ENCODE assay signal across 10 cellular contexts in genomic region chr17:48067808-48068207, GRCh38. TPM values are rescaled to one million over a fixed set of nuclear protein-coding genes. Genes with fewer than 3 reads are reported as not detected.
DNase-seq lines count a peak whose midpoint lies in the region; ATAC-seq and TF ChIP-seq lines count a peak whose summit lies in the region.
"Not testable (repeated sequence)": the region's sequence is repeated elsewhere in the genome, so short reads cannot be mapped to it uniquely, and the experiment has no call there.
"Had no signal": no experiment of that assay in that cellular context is flagged by ENCODE, and none has a peak within 500 bp of the region (broad histone marks: within the 10 kb centered on the region; RNA-seq: fewer than 3 reads in every experiment).

No MANE protein-coding gene starts in this region.

- not testable (repeated sequence) for H3K27me3 ChIP-seq in ACC112 (ENCODE audit: insufficient read depth, low read length); IMR-90 (ENCODE audit: control insufficient read depth, insufficient read depth, low read length); adipocyte (replicated peaks; ENCODE audit: control insufficient read depth, insufficient read depth, low read length); left ventricle myocardium inferior (ENCODE audit: low read depth); right lobe of liver; psoas muscle (ENCODE audit: insufficient read depth in 3 of 3, low read length in 2 of 3); spleen (replicated peaks in 1 of 7)

- ATAC-seq in IMR-90 (ENCODE audit: low read depth); psoas muscle: not testable (repeated sequence)
- peak in 3 of 4 donors; percentile 16 to 26 (median 20) for ATAC-seq in right lobe of liver

- not testable (repeated sequence) for H3K4me3 ChIP-seq in ACC112 (ENCODE audit: low read depth, low read length); IMR-90 (ENCODE audit: insufficient read depth, low read depth, low read length); adipocyte (ENCODE audit: low read length); left ventricle myocardium inferior; right lobe of liver; psoas muscle; spleen

- H3K36me3 ChIP-seq in ACC112 (ENCODE audit: insufficient read depth, low read length) (peaks cover 28% of the 10 kb centered on the region), IMR-90 (ENCODE audit: control insufficient read depth, insufficient read depth, low read length) (peaks cover 37% of the 10 kb centered on the region), adipocyte (ENCODE audit: control insufficient read depth, insufficient read depth, low read length, severe bottlenecking) (peaks cover 35% of the 10 kb centered on the region), left ventricle myocardium inferior (peaks cover 82% of the 10 kb centered on the region), psoas muscle (ENCODE audit: insufficient read depth in 1 of 2, low read depth in 1 of 2) (peaks cover 5 to 30% of the 10 kb centered on the region in 2 donors), spleen (peaks cover 0 to 100% (median 48%) of the 10 kb centered on the region in 6 donors)
- not testable (repeated sequence) for H3K36me3 ChIP-seq in right lobe of liver

- DNase-seq in IMR-90; epithelial cell of prostate (ENCODE audit: low read depth, low spot score); left ventricle myocardium inferior; right lobe of liver; psoas muscle: not testable (repeated sequence)
- DNase-seq in adipocyte (ENCODE audit: low read depth) (peak; percentile 35), spleen (peak; percentile 10)

- intact Hi-C loops in IMR-90 (cut with micrococcal nuclease); left ventricle myocardium inferior (cut with micrococcal nuclease); right lobe of liver (cut with DNase I); psoas muscle (cut with DNase I); spleen (cut with DNase I; ENCODE audit: low total_unique reads): not testable (repeated sequence)

- not testable (repeated sequence) for H4K8ac ChIP-seq in IMR-90 (ENCODE audit: low read depth in 2 of 2, low read length in 2 of 2)

- WGBS in IMR-90 (ENCODE audit: extremely low coverage in 2 of 2, insufficient read length in 1 of 2), 2 experiments, result no CpG with 5 or more reads among the region's 2 CpGs
- WGBS in right lobe of liver (ENCODE audit: insufficient coverage, low coverage, low lambda C conversion rate, missing lambda C conversion rate), result 29% methylated on average over 2 of the region's 2 CpGs
- 45 to 69% (median 45%) methylated on average over 2 of the region's 2 CpGs for WGBS in psoas muscle, 3 donors
- WGBS in spleen, 5 donors, result 83 to 98% (median 95%) methylated on average over 2 of the region's 2 CpGs

- BruUV-seq in IMR-90 (replicated peaks; lab: Mats Ljungman, UMichigan), result not testable (repeated sequence)

- POLR2A ChIA-PET in IMR-90 (lab: Charles Lee; ENCODE audit: unreplicated experiment), result interaction anchor here (1.0 to 1.4 kb wide), 2 partner anchors 19 to 41 kb away, joined by 3 to 5 read pairs; no protein-coding TSS in a partner anchor

- H2BK5ac ChIP-seq in IMR-90 (ENCODE audit: low read depth, low read length, poor library complexity, severe bottlenecking), result peak overlapping the region; percentile 3

- dilution Hi-C loops in IMR-90 (cut with HindIII; ENCODE audit: low sequenced_read_pairs, unreplicated experiment), result not testable (repeated sequence)

- in situ Hi-C loops in IMR-90 (cut with MboI; ENCODE audit: low sequenced_read_pairs), result loop anchor here (5.0 kb wide), 1 partner anchor 36 kb away; no protein-coding TSS in a partner anchor

- not testable (repeated sequence) for H2AFZ ChIP-seq in ACC112 (ENCODE audit: low read length, unreplicated experiment); IMR-90 (replicated peaks; ENCODE audit: low read length, poor library complexity)

- not testable (repeated sequence) for H2BK20ac ChIP-seq in IMR-90 (ENCODE audit: low read depth, low read length)

- H4K5ac ChIP-seq in IMR-90 (ENCODE audit: low read depth, low read length), result not testable (repeated sequence)

- not testable (repeated sequence) for H3K14ac ChIP-seq in IMR-90 (replicated peaks; ENCODE audit: low read depth, low read length)

- not testable (repeated sequence) for H3K23ac ChIP-seq in IMR-90 (ENCODE audit: low read depth, low read length)

- not testable (repeated sequence) for H3K56ac ChIP-seq in IMR-90 (ENCODE audit: extremely low read depth, insufficient read depth, low read length)

- not testable (repeated sequence) for H3K4me2 ChIP-seq in IMR-90 (ENCODE audit: low read depth, low read length)

- not testable (repeated sequence) for H3K9me3 ChIP-seq in IMR-90 (ENCODE audit: control insufficient read depth, insufficient read depth, low read length); adipocyte (ENCODE audit: control insufficient read depth, low read length); left ventricle myocardium inferior (replicated peaks); right lobe of liver; psoas muscle; spleen

- H2AK5ac ChIP-seq in IMR-90 (ENCODE audit: low read depth, low read length), result not testable (repeated sequence)

- H2BK120ac ChIP-seq in IMR-90 (ENCODE audit: low read depth, low read length), result not testable (repeated sequence)

- peaks cover 15 to 50% of the 10 kb centered on the region in 2 experiments for H3K79me1 ChIP-seq in IMR-90 (ENCODE audit: low read depth in 1 of 2, low read length in 2 of 2)

- H3K79me2 ChIP-seq in ACC112 (ENCODE audit: control insufficient read depth, insufficient read depth, low read length, unreplicated experiment), result not testable (repeated sequence)

- H3K9ac ChIP-seq in IMR-90 (ENCODE audit: low read depth, low read length); adipocyte (ENCODE audit: low read length): not testable (repeated sequence)

- H3K4me1 ChIP-seq in ACC112 (ENCODE audit: control insufficient read depth, insufficient read depth, low read length, unreplicated experiment) (peaks cover 25% of the 10 kb centered on the region), adipocyte (ENCODE audit: control insufficient read depth, insufficient read depth, low read length) (peaks cover 88% of the 10 kb centered on the region), left ventricle myocardium inferior (peaks cover 53% of the 10 kb centered on the region), right lobe of liver (peaks cover 0 to 67% (median 31%) of the 10 kb centered on the region in 4 donors), psoas muscle (peaks cover 45% of the 10 kb centered on the region), spleen (peaks cover 0 to 29% (median 14%) of the 10 kb centered on the region in 6 donors)
- H3K4me1 ChIP-seq in IMR-90 (ENCODE audit: control insufficient read depth, insufficient read depth, low read length), result not testable (repeated sequence)

- H3K9me1 ChIP-seq in IMR-90 (ENCODE audit: insufficient read depth, low read length), result not testable (repeated sequence)

- not testable (repeated sequence) for H3K18ac ChIP-seq in IMR-90 (ENCODE audit: low read depth, low read length)

- CTCF ChIA-PET in IMR-90 (lab: Yijun Ruan, JAX), result interaction anchor here (0.6 to 1.3 kb wide), 6 partner anchors 17 to 49 kb away, joined by 3 to 5 read pairs (median 3); no protein-coding TSS in a partner anchor

- not testable (repeated sequence) for TF ChIP-seq RAD21 in IMR-90 (IDR thresholded peaks at IDR 0.05; ENCODE audit: low read length)

- not testable (repeated sequence) for H4K20me1 ChIP-seq in IMR-90 (ENCODE audit: insufficient read depth, low read length)

- not testable (repeated sequence) for TF ChIP-seq POLR2A in IMR-90 (IDR thresholded peaks at IDR 0.05; ENCODE audit: low read depth, low read length); right lobe of liver (IDR thresholded peaks at IDR 0.05); spleen (IDR thresholded peaks at IDR 0.05)

- H4K91ac ChIP-seq in IMR-90 (ENCODE audit: insufficient read depth, low read depth, low read length), result not testable (repeated sequence)

- not testable (repeated sequence) for H3K4ac ChIP-seq in IMR-90 (ENCODE audit: low read depth, low read length)

- H2AK9ac ChIP-seq in IMR-90 (replicated peaks; ENCODE audit: low read depth, low read length, poor library complexity), result not testable (repeated sequence)

- H3K27ac ChIP-seq in ACC112 (ENCODE audit: low read depth, low read length), result peak overlapping the region; percentile 51
- not testable (repeated sequence) for H3K27ac ChIP-seq in IMR-90 (ENCODE audit: insufficient read depth, low read length)
- H3K27ac ChIP-seq in epithelial cell of prostate, result peak overlapping the region; percentile 35
- peak overlapping the region; percentile 12 for H3K27ac ChIP-seq in left ventricle myocardium inferior (replicated peaks)
- H3K27ac ChIP-seq in right lobe of liver, result peak overlapping the region; percentile 33 to 85 (median 75)
- peak overlapping the region; percentile 92 for H3K27ac ChIP-seq in psoas muscle
- peak overlapping the region in 5 of 8 donors; percentile 69 to 76 (median 75) for H3K27ac ChIP-seq in spleen

- H2BK15ac ChIP-seq in IMR-90 (ENCODE audit: low read depth, low read length), result not testable (repeated sequence)

- not testable (repeated sequence) for TF ChIP-seq CTCF in IMR-90 (conservative IDR thresholded peaks at IDR 0.05; ENCODE audit: low read depth, low read length); left ventricle myocardium inferior (IDR thresholded peaks at IDR 0.05; ENCODE audit: borderline replicate concordance); right lobe of liver (IDR thresholded peaks at IDR 0.05); psoas muscle (IDR thresholded peaks at IDR 0.05); spleen (IDR thresholded peaks at IDR 0.05 in 8 of 11, conservative IDR thresholded peaks at IDR 0.05 in 3 of 11)

RNA-seq across cellular contexts. Expression of gene NFE2L1, which starts 19.6 kb away (rescaled TPM):
- total RNA-seq in IMR-90 (2012; rRNA removed) (35.6 and 42.8 TPM in 2 replicates), left ventricle myocardium inferior (895 TPM), right lobe of liver (100 to 1,000 TPM in 4 of 6 experiments, 10 to 100 TPM in 2; 63.1 to 156 (median 117) TPM), psoas muscle (1,000 to 10,000 TPM in 3 of 4 donors, 100 to 1,000 TPM in 1; 990 to 1,423 (median 1,174) TPM), spleen (100 to 1,000 TPM; 111 to 242 (median 142) TPM)
- polyA plus RNA-seq in IMR-90 (2012; rRNA removed) (122 and 125 TPM in 2 replicates), psoas muscle (1,000 to 10,000 TPM in 1 of 3 donors, 100 to 1,000 TPM in 2; 308 to 1,601 (median 620) TPM), spleen (10 to 100 TPM; 21.2 to 59.5 (median 25.7) TPM)
- polyA plus RNA-seq in IMR-90 (2012; cell fraction: cytosol; rRNA removed), result 97.7 and 130 TPM in 2 replicates
- polyA plus RNA-seq in IMR-90 (2012; cell fraction: nucleus; rRNA removed; ENCODE audit: low replicate concordance), result 91.5 and 108 TPM in 2 replicates

RNA-seq across cellular contexts. Expression of gene COPZ2, which starts 30.2 kb away (rescaled TPM):
- total RNA-seq in IMR-90 (2012; rRNA removed) (41.0 and 60.5 TPM in 2 replicates), left ventricle myocardium inferior (50.6 TPM), right lobe of liver (10 to 100 TPM; 18.9 to 26.6 (median 23.8) TPM), psoas muscle (100 to 1,000 TPM in 1 of 4 donors, 10 to 100 TPM in 3; 56.4 to 130 (median 66.4) TPM), spleen (10 to 100 TPM in 3 of 7 donors, 1 to 10 TPM in 4; 6.0 to 15.0 (median 9.0) TPM)
- polyA plus RNA-seq in IMR-90 (2012; rRNA removed) (86.1 and 89.4 TPM in 2 replicates), psoas muscle (10 to 100 TPM; 16.8 to 46.0 (median 35.5) TPM), spleen (1 to 10 TPM; 7.3 to 9.6 (median 8.5) TPM)
- polyA plus RNA-seq in IMR-90 (2012; cell fraction: cytosol; rRNA removed), result 49.6 and 126 TPM in 2 replicates
- 26.4 and 100 TPM in 2 replicates for polyA plus RNA-seq in IMR-90 (2012; cell fraction: nucleus; rRNA removed; ENCODE audit: low replicate concordance)
- total RNA-seq: H7, MCF 10A had no signal

RNA-seq across cellular contexts. Expression of gene CBX1, which starts 33.5 kb away (rescaled TPM):
- total RNA-seq in IMR-90 (2012; rRNA removed) (35.0 and 52.2 TPM in 2 replicates), left ventricle myocardium inferior (33.0 TPM), right lobe of liver (10 to 100 TPM in 2 of 6 experiments, 1 to 10 TPM in 4; 7.0 to 10.5 (median 9.9) TPM), psoas muscle (10 to 100 TPM; 28.9 to 39.6 (median 35.5) TPM), spleen (10 to 100 TPM; 21.6 to 36.2 (median 29.8) TPM)
- polyA plus RNA-seq in IMR-90 (2012; rRNA removed) (42.9 and 54.9 TPM in 2 replicates), psoas muscle (10 to 100 TPM; 26.6 to 69.6 (median 34.8) TPM), spleen (10 to 100 TPM; 19.6 to 29.8 (median 27.4) TPM)
- 12.5 and 21.0 TPM in 2 replicates for polyA plus RNA-seq in IMR-90 (2012; cell fraction: cytosol; rRNA removed)
- polyA plus RNA-seq in IMR-90 (2012; cell fraction: nucleus; rRNA removed; ENCODE audit: low replicate concordance), result 3.3 and 19.8 TPM in 2 replicates

RNA-seq across cellular contexts. Expression of gene SNX11, which starts 39.8 kb away (rescaled TPM):
- 11.7 and 14.7 TPM in 2 replicates for total RNA-seq in IMR-90 (2012; rRNA removed)
- 12.5 and 16.9 TPM in 2 replicates for polyA plus RNA-seq in IMR-90 (2012; rRNA removed)
- polyA plus RNA-seq in IMR-90 (2012; cell fraction: cytosol; rRNA removed), result 6.7 and 13.4 TPM in 2 replicates
- polyA plus RNA-seq in IMR-90 (2012; cell fraction: nucleus; rRNA removed; ENCODE audit: low replicate concordance), result 7.7 and 17.2 TPM in 2 replicates
- total RNA-seq in left ventricle myocardium inferior, result 11.3 TPM
- total RNA-seq in right lobe of liver, result 10 to 100 TPM in 3 of 6 experiments, 1 to 10 TPM in 3; 7.2 to 11.7 (median 9.2) TPM
- 10 to 100 TPM; 10.0 to 17.2 (median 12.3) TPM for total RNA-seq in psoas muscle
- polyA plus RNA-seq in psoas muscle, result 10 to 100 TPM; 11.5 to 27.0 (median 25.7) TPM
- 10 to 100 TPM; 31.8 to 45.4 (median 39.2) TPM for total RNA-seq in spleen
- 10 to 100 TPM; 17.6 to 27.3 (median 26.3) TPM for polyA plus RNA-seq in spleen
